9 cellular contexts compared by ENCODE assay signal in genomic region chr3:58471025-58471887, GRCh38. TPM values are rescaled to one million over a fixed set of nuclear protein-coding genes. Genes with fewer than 3 reads are reported as not detected.
A peak's percentile ranks its signal among the peaks of the same experiment; 100 is the strongest.
DNase-seq lines count a peak whose midpoint lies in the region; ATAC-seq, FAIRE-seq and TF ChIP-seq lines count a peak whose summit lies in the region.
"Had no signal": no experiment of that assay in that cellular context is flagged by ENCODE, and none has a peak within 500 bp of the region (broad histone marks: within the 10 kb centered on the region; RNA-seq: fewer than 3 reads in every experiment).

No MANE protein-coding gene starts in this region.

- H3K9me2 ChIP-seq in PC-3 (replicated peaks; ENCODE audit: low read length): no peaks in the 10 kb centered on the region

- H3K9me3 ChIP-seq in PC-3 (ENCODE audit: low read length): no peaks in the 10 kb centered on the region

- peaks cover 27% of the 10 kb centered on the region for H3K4me1 ChIP-seq in PC-3 (ENCODE audit: insufficient read depth, low read length)

- peak; percentile 100 for FAIRE-seq in islet of Langerhans (lab: Jason Lieb, UNC)

- no peaks in the 10 kb centered on the region for H3K36me3 ChIP-seq in PC-3 (ENCODE audit: low read depth, low read length)

- peak; percentile 98 for ATAC-seq in PC-3
- peak; percentile 97 for ATAC-seq in activated naive CD8-positive, alpha-beta T cell treated with anti-CD3 and anti-CD28 coated beads, Interleukin-2, amount 50 U/mL, for 24 hours
- no peak for ATAC-seq in GM21515 (IDR thresholded peaks at IDR 0.05; ENCODE audit: unreplicated experiment)
- no peak for ATAC-seq in GM19395 (IDR thresholded peaks at IDR 0.05; ENCODE audit: unreplicated experiment)

- H3K27me3 ChIP-seq in PC-3 (ENCODE audit: low read length): no peaks in the 10 kb centered on the region

- peak overlapping the region; percentile 6; the same call in 1 of the 2 replicates for H3K4me3 ChIP-seq in PC-3 (ENCODE audit: low read length)

- no peaks in the 10 kb centered on the region for H3K36me3 Mint-ChIP-seq in activated naive CD8-positive, alpha-beta T cell treated with anti-CD3 and anti-CD28 coated beads, Interleukin-2, amount 50 U/mL, for 24 hours (ENCODE audit: low read depth)

- no peaks in the 10 kb centered on the region for H3K79me2 ChIP-seq in PC-3 (ENCODE audit: low read length)

- H3K4me2 ChIP-seq in PC-3 (ENCODE audit: low read length): peak overlapping the region; percentile 72

- DNase-seq in COLO668 (lab: John Stamatoyannopoulos, UW; ENCODE audit: unreplicated experiment) (peak; percentile 72), HT1080 (ENCODE audit: low read depth) (peak; percentile 98), PC-3 (peak; percentile 97)
- peak; percentile 49 for DNase-seq in activated naive CD8-positive, alpha-beta T cell treated with anti-CD3 and anti-CD28 coated beads, Interleukin-2, amount 50 U/mL, for 24 hours
- peak; percentile 16 to 54 (median 33) for DNase-seq in stimulated activated CD4-positive, alpha-beta T cell treated with anti-CD3 and anti-CD28 coated beads, TNF-alpha, amount 100 ng/mL, for 48 hours (ENCODE audit: low read depth in 3 of 3)

- peaks cover 6% of the 10 kb centered on the region for H3F3A ChIP-seq in PC-3 (ENCODE audit: low read length, unreplicated experiment)

- POLR2A ChIA-PET in PC-3 (lab: Charles Lee; ENCODE audit: unreplicated experiment): no interaction called here

- no peaks in the 10 kb centered on the region for H3K9me3 Mint-ChIP-seq in activated naive CD8-positive, alpha-beta T cell treated with anti-CD3 and anti-CD28 coated beads, Interleukin-2, amount 50 U/mL, for 24 hours
- H3K9me3 Mint-ChIP-seq: IgD-negative memory B cell had no signal

- peaks cover 38% of the 10 kb centered on the region for H3K4me1 Mint-ChIP-seq in activated naive CD8-positive, alpha-beta T cell treated with anti-CD3 and anti-CD28 coated beads, Interleukin-2, amount 50 U/mL, for 24 hours

- peak overlapping the region; percentile 83 for H3K27ac ChIP-seq in PC-3 (ENCODE audit: low read length)

- no peak overlapping the region for H2AFZ ChIP-seq in PC-3 (ENCODE audit: low read length)

- no peaks in the 10 kb centered on the region for H4K20me1 ChIP-seq in PC-3 (ENCODE audit: low read length)

- intact Hi-C loops in PC-3 (cut with micrococcal nuclease): loop anchor here (1.0 to 2.0 kb wide), 3 partner anchors 20 to 62 kb away; no protein-coding TSS in a partner anchor

- H3K27me3 Mint-ChIP-seq in activated naive CD8-positive, alpha-beta T cell treated with anti-CD3 and anti-CD28 coated beads, Interleukin-2, amount 50 U/mL, for 24 hours: no peaks in the 10 kb centered on the region
- H3K27me3 Mint-ChIP-seq: IgD-negative memory B cell had no signal

- H3K9ac ChIP-seq in PC-3 (ENCODE audit: low read length): peak overlapping the region; percentile 54

- H3K27ac Mint-ChIP-seq in activated naive CD8-positive, alpha-beta T cell treated with anti-CD3 and anti-CD28 coated beads, Interleukin-2, amount 50 U/mL, for 24 hours: peak overlapping the region; percentile 35

- CTCF ChIA-PET in PC-3 (lab: Charles Lee): interaction anchor here (0.8 kb wide), 1 partner anchor 20 kb away, joined by 4 read pairs; the partner anchor contains the start of gene KCTD6

- H3K4me3 Mint-ChIP-seq in activated naive CD8-positive, alpha-beta T cell treated with anti-CD3 and anti-CD28 coated beads, Interleukin-2, amount 50 U/mL, for 24 hours: no peak overlapping the region
- H3K4me3 Mint-ChIP-seq: IgD-negative memory B cell had no signal

- BruUV-seq in PC-3 (replicated peaks; lab: Mats Ljungman, UMichigan): no TSS peak

- TF ChIP-seq CTCF in PC-3 (conservative IDR thresholded peaks at IDR 0.05; ENCODE audit: low read depth, low read length): no peak

RNA-seq across cellular contexts. Expression of gene KCTD6, which starts 20.6 kb away (rescaled TPM):
- 5.8 and 10.2 TPM in 2 replicates for total RNA-seq in HT1080 (2014; rRNA removed; shearing (Covaris generic))
- polyA plus RNA-seq in HT1080 (2015; cell fraction: cytosol; rRNA removed): 12.0 and 13.5 TPM in 2 replicates
- 10.2 and 10.7 TPM in 2 replicates for polyA plus RNA-seq in HT1080 (2015; cell fraction: nucleus; rRNA removed)
- total RNA-seq in PC-3 (2014; rRNA removed): 13.1 and 13.6 TPM in 2 replicates

RNA-seq across cellular contexts. Expression of gene PDHB, which starts 37.6 kb away (rescaled TPM):
- 78.8 and 81.6 TPM in 2 replicates for total RNA-seq in HT1080 (2014; rRNA removed; shearing (Covaris generic))
- polyA plus RNA-seq in HT1080 (2015; cell fraction: cytosol; rRNA removed): 92.0 and 97.5 TPM in 2 replicates
- 85.9 and 92.9 TPM in 2 replicates for polyA plus RNA-seq in HT1080 (2015; cell fraction: nucleus; rRNA removed)
- 103 and 140 TPM in 2 replicates for total RNA-seq in PC-3 (2014; rRNA removed)

Comparison
In these comparisons a context has a peak if more than half of its experiments do, and no peak if none do; other contexts are left out.
1. DNase-seq: peak in every context shown above with its lines; median percentile 98 in HT1080; 97 in PC-3; 72 in COLO668; 49 in activated naive CD8-positive, alpha-beta T cell treated with anti-CD3 and anti-CD28 coated beads, Interleukin-2, amount 50 U/mL, for 24 hours; 33 in stimulated activated CD4-positive, alpha-beta T cell treated with anti-CD3 and anti-CD28 coated beads, TNF-alpha, amount 100 ng/mL, for 48 hours.
2. ATAC-seq: peak in PC-3 (single experiment) and activated naive CD8-positive, alpha-beta T cell treated with anti-CD3 and anti-CD28 coated beads, Interleukin-2, amount 50 U/mL, for 24 hours (single experiment); none in GM21515 (single experiment) and GM19395 (single experiment).